25 cellular contexts compared by ENCODE assay signal in the genomic region with DNA sequence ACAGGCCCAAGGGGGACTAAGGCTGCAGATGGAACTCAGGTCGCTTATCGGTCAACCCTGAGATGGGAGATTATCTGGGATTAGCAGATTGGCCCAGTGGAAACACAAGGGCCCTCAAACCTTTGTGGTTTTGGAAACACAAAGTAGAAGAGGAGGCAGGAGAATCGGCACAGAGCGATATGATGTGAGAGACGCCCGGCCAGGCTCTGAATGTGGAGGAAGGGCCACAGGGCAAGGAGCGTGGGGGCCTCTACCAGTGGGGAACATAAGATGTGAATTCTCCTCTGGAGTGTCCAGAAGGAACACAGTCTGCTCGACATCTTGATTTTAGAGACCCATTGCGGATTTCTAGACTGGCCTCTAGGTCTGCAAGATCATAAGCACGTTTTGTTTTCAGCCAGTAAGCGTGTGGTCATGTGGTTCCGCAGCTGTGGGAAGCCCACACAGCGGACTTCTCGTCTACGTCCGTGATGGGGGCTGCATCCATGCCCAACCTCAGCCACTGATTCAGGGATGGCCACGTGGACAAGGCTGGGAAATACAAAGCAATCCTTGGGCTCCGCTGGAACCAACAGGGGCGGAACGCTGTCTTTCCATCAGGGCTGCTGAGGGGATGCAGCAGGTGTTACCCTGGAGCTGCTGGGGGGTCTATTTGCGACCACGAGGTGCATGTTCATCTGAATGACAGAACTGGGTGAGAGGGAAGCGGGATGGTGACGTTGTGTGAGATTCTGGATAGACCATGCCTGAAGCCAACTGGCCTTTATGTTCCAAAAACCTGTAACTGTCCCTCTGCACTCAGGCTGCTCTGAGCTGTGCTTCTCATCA.
"Had no signal": no experiment of that assay in that cellular context is flagged by ENCODE, and none has a peak within 500 bp of the region (broad histone marks: within the 10 kb centered on the region; RNA-seq: fewer than 3 reads in every experiment).

No MANE protein-coding gene starts in this region.

- H3K27me3 ChIP-seq: body of pancreas, sigmoid colon, testis had no signal

- H3K4me1 ChIP-seq: body of pancreas, lower lobe of right lung, testis had no signal

- H3K27ac ChIP-seq: body of pancreas, cardiac muscle cell, lower lobe of right lung, sigmoid colon, testis had no signal

- H3K9me3 Mint-ChIP-seq: activated CD4-positive, alpha-beta memory T cell treated with anti-CD3 and anti-CD28 coated beads, Interleukin-2, amount 10 ng/mL, durations not matched to agents 7 days and 5 days; activated CD4-positive, alpha-beta T cell treated with anti-CD3 and anti-CD28 coated beads, Interleukin-2, amount 10 ng/mL, durations not matched to agents 24 days and 14 days; activated naive CD4-positive, alpha-beta T cell treated with anti-CD3 and anti-CD28 coated beads, Interleukin-2, amount 50 U/mL, for 24 hours; activated T-helper 1 cell treated with anti-CD3 and anti-CD28 coated beads, Interleukin-12 subunit alpha, Interleukin-12 subunit beta, Interleukin-2, Interleukin-4 antibody, amounts not matched to agents 30 ng/mL and 10 ng/mL and 1 ng/mL, durations not matched to agents 14 hours and 24 hours and 36 hours; neural crest cell; stimulated activated naive B cell treated with anti-CD40 and anti-IgM and Interleukin-4, amounts not matched to agents 10 μg/mL and 1 μg/mL and 100 μg/mL, for 72 hours; T-helper 1 cell treated with Interleukin-12 subunit alpha and Interleukin-12 subunit beta and Interleukin-4 antibody, amounts not matched to agents 30 μg/mL and 1 μg/mL, for 36 hours had no signal

- H3K27ac Mint-ChIP-seq: activated CD4-positive, alpha-beta memory T cell treated with anti-CD3 and anti-CD28 coated beads, Interleukin-2, amount 10 ng/mL, durations not matched to agents 7 days and 5 days; activated CD4-positive, alpha-beta T cell treated with anti-CD3 and anti-CD28 coated beads, Interleukin-2, amount 10 ng/mL, durations not matched to agents 24 days and 14 days; activated CD8-positive, alpha-beta memory T cell treated with anti-CD3 and anti-CD28 coated beads, Interleukin-2, amount 10 ng/mL, durations not matched to agents 7 days and 5 days; activated naive CD4-positive, alpha-beta T cell treated with anti-CD3 and anti-CD28 coated beads, Interleukin-2, amount 50 U/mL, for 24 hours; activated T-helper 1 cell treated with anti-CD3 and anti-CD28 coated beads, Interleukin-12 subunit alpha, Interleukin-12 subunit beta, Interleukin-2, Interleukin-4 antibody, amounts not matched to agents 30 ng/mL and 10 ng/mL and 1 ng/mL, durations not matched to agents 14 hours and 24 hours and 36 hours; stimulated activated naive B cell treated with anti-CD40 and anti-IgM and Interleukin-4, amounts not matched to agents 10 μg/mL and 1 μg/mL and 100 μg/mL, for 72 hours; T-helper 1 cell treated with Interleukin-12 subunit alpha and Interleukin-12 subunit beta and Interleukin-4 antibody, amounts not matched to agents 30 μg/mL and 1 μg/mL, for 36 hours had no signal

- H3K4me3 ChIP-seq: body of pancreas, cardiac muscle cell, lower lobe of right lung, mucosa of descending colon, sigmoid colon, smooth muscle cell, testis had no signal

- ATAC-seq: activated CD4-positive, CD25-positive, alpha-beta regulatory T cell treated with anti-CD3 and anti-CD28 coated beads, Interleukin-2, amount 50 U/mL, for 24 hours; activated CD8-positive, alpha-beta memory T cell treated with anti-CD3 and anti-CD28 coated beads, Interleukin-2, amount 10 ng/mL, durations not matched to agents 7 days and 5 days; body of pancreas; left lobe of liver; lower lobe of right lung; mucosa of descending colon; stimulated activated naive B cell treated with anti-CD40 and anti-IgM and Interleukin-4, amounts not matched to agents 10 μg/mL and 1 μg/mL and 100 μg/mL, for 72 hours had no signal

- DNase-seq: activated CD4-positive, alpha-beta memory T cell treated with anti-CD3 and anti-CD28 coated beads, Interleukin-2, amount 10 ng/mL, durations not matched to agents 7 days and 5 days; activated CD4-positive, alpha-beta T cell treated with anti-CD3 and anti-CD28 coated beads, Interleukin-2, amount 10 ng/mL, durations not matched to agents 24 days and 14 days; activated CD8-positive, alpha-beta memory T cell treated with anti-CD3 and anti-CD28 coated beads, Interleukin-2, amount 10 ng/mL, durations not matched to agents 7 days and 5 days; activated gamma-delta T cell; anterior cingulate cortex; body of pancreas; effector CD4-positive, alpha-beta T cell; lower lobe of right lung; mesendoderm; mucosa of descending colon; retina; sigmoid colon; stimulated activated CD4-positive, alpha-beta T cell treated with anti-CD3 and anti-CD28 coated beads, Interleukin-15, amount 100 ng/mL, for 24 hours; stimulated activated naive B cell treated with anti-CD40 and anti-IgM and Interleukin-4, amounts not matched to agents 10 μg/mL and 1 μg/mL and 100 μg/mL, for 72 hours; testis; trophoblast cell had no signal

- H3K27me3 Mint-ChIP-seq: activated CD4-positive, alpha-beta memory T cell treated with anti-CD3 and anti-CD28 coated beads, Interleukin-2, amount 10 ng/mL, durations not matched to agents 7 days and 5 days; activated CD4-positive, alpha-beta T cell treated with anti-CD3 and anti-CD28 coated beads, Interleukin-2, amount 10 ng/mL, durations not matched to agents 24 days and 14 days had no signal

- H3K36me3 Mint-ChIP-seq: activated CD8-positive, alpha-beta memory T cell treated with anti-CD3 and anti-CD28 coated beads, Interleukin-2, amount 10 ng/mL, durations not matched to agents 7 days and 5 days; activated naive CD4-positive, alpha-beta T cell treated with anti-CD3 and anti-CD28 coated beads, Interleukin-2, amount 50 U/mL, for 24 hours; stimulated activated naive B cell treated with anti-CD40 and anti-IgM and Interleukin-4, amounts not matched to agents 10 μg/mL and 1 μg/mL and 100 μg/mL, for 72 hours had no signal

- H3K4me2 ChIP-seq: smooth muscle cell had no signal

- FAIRE-seq: endometrium had no signal

- H3K4me3 Mint-ChIP-seq: activated CD4-positive, alpha-beta memory T cell treated with anti-CD3 and anti-CD28 coated beads, Interleukin-2, amount 10 ng/mL, durations not matched to agents 7 days and 5 days; activated CD4-positive, alpha-beta T cell treated with anti-CD3 and anti-CD28 coated beads, Interleukin-2, amount 10 ng/mL, durations not matched to agents 24 days and 14 days; activated CD8-positive, alpha-beta memory T cell treated with anti-CD3 and anti-CD28 coated beads, Interleukin-2, amount 10 ng/mL, durations not matched to agents 7 days and 5 days; activated naive CD4-positive, alpha-beta T cell treated with anti-CD3 and anti-CD28 coated beads, Interleukin-2, amount 50 U/mL, for 24 hours; activated T-helper 1 cell treated with anti-CD3 and anti-CD28 coated beads, Interleukin-12 subunit alpha, Interleukin-12 subunit beta, Interleukin-2, Interleukin-4 antibody, amounts not matched to agents 30 ng/mL and 10 ng/mL and 1 ng/mL, durations not matched to agents 14 hours and 24 hours and 36 hours; neural crest cell; stimulated activated naive B cell treated with anti-CD40 and anti-IgM and Interleukin-4, amounts not matched to agents 10 μg/mL and 1 μg/mL and 100 μg/mL, for 72 hours; T-helper 1 cell treated with Interleukin-12 subunit alpha and Interleukin-12 subunit beta and Interleukin-4 antibody, amounts not matched to agents 30 μg/mL and 1 μg/mL, for 36 hours had no signal

- H3K9me3 ChIP-seq: body of pancreas, lower lobe of right lung, mucosa of descending colon, sigmoid colon, testis had no signal

- H3K36me3 ChIP-seq: cardiac muscle cell, lower lobe of right lung, sigmoid colon had no signal

- H3K4me1 Mint-ChIP-seq: activated CD4-positive, alpha-beta memory T cell treated with anti-CD3 and anti-CD28 coated beads, Interleukin-2, amount 10 ng/mL, durations not matched to agents 7 days and 5 days; activated CD4-positive, alpha-beta T cell treated with anti-CD3 and anti-CD28 coated beads, Interleukin-2, amount 10 ng/mL, durations not matched to agents 24 days and 14 days; activated CD8-positive, alpha-beta memory T cell treated with anti-CD3 and anti-CD28 coated beads, Interleukin-2, amount 10 ng/mL, durations not matched to agents 7 days and 5 days; activated naive CD4-positive, alpha-beta T cell treated with anti-CD3 and anti-CD28 coated beads, Interleukin-2, amount 50 U/mL, for 24 hours; neural crest cell; stimulated activated naive B cell treated with anti-CD40 and anti-IgM and Interleukin-4, amounts not matched to agents 10 μg/mL and 1 μg/mL and 100 μg/mL, for 72 hours had no signal
